In genomic region chr1:6183520-6183989, GRCh38 we compare ENCODE assay signal across 1 cellular context.
TF ChIP-seq lines count a peak whose summit lies in the region.

No MANE protein-coding gene starts in this region.

TF ChIP-seq in A549, 52 proteins besides CTCF, POLR2A, EP300 and RAD21 (continued from another document):
- TF ChIP-seq, protein P1, sequence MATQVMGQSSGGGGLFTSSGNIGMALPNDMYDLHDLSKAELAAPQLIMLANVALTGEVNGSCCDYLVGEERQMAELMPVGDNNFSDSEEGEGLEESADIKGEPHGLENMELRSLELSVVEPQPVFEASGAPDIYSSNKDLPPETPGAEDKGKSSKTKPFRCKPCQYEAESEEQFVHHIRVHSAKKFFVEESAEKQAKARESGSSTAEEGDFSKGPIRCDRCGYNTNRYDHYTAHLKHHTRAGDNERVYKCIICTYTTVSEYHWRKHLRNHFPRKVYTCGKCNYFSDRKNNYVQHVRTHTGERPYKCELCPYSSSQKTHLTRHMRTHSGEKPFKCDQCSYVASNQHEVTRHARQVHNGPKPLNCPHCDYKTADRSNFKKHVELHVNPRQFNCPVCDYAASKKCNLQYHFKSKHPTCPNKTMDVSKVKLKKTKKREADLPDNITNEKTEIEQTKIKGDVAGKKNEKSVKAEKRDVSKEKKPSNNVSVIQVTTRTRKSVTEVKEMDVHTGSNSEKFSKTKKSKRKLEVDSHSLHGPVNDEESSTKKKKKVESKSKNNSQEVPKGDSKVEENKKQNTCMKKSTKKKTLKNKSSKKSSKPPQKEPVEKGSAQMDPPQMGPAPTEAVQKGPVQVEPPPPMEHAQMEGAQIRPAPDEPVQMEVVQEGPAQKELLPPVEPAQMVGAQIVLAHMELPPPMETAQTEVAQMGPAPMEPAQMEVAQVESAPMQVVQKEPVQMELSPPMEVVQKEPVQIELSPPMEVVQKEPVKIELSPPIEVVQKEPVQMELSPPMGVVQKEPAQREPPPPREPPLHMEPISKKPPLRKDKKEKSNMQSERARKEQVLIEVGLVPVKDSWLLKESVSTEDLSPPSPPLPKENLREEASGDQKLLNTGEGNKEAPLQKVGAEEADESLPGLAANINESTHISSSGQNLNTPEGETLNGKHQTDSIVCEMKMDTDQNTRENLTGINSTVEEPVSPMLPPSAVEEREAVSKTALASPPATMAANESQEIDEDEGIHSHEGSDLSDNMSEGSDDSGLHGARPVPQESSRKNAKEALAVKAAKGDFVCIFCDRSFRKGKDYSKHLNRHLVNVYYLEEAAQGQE (IDR thresholded peaks at IDR 0.05): no peak
- no peak for TF ChIP-seq ESRRA (IDR thresholded peaks at IDR 0.05; ENCODE audit: borderline replicate concordance, low read length)
- TF ChIP-seq JUNB (IDR thresholded peaks at IDR 0.05): no peak
- TF ChIP-seq, protein P2, sequence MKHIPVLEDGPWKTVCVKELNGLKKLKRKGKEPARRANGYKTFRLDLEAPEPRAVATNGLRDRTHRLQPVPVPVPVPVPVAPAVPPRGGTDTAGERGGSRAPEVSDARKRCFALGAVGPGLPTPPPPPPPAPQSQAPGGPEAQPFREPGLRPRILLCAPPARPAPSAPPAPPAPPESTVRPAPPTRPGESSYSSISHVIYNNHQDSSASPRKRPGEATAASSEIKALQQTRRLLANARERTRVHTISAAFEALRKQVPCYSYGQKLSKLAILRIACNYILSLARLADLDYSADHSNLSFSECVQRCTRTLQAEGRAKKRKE (CRISPR knock-in tag; IDR thresholded peaks at IDR 0.05; ENCODE audit: low read depth): no peak
- TF ChIP-seq RCOR1 (IDR thresholded peaks at IDR 0.05; ENCODE audit: low read depth, low read length): no peak
- no peak for TF ChIP-seq HOXA7 (CRISPR knock-in tag; IDR thresholded peaks at IDR 0.05)
- TF ChIP-seq MAFK (IDR thresholded peaks at IDR 0.05; ENCODE audit: partially characterized antibody): no peak
- TF ChIP-seq MYC (IDR thresholded peaks at IDR 0.05; ENCODE audit: borderline replicate concordance, low read length): no peak
- TF ChIP-seq, protein P3, sequence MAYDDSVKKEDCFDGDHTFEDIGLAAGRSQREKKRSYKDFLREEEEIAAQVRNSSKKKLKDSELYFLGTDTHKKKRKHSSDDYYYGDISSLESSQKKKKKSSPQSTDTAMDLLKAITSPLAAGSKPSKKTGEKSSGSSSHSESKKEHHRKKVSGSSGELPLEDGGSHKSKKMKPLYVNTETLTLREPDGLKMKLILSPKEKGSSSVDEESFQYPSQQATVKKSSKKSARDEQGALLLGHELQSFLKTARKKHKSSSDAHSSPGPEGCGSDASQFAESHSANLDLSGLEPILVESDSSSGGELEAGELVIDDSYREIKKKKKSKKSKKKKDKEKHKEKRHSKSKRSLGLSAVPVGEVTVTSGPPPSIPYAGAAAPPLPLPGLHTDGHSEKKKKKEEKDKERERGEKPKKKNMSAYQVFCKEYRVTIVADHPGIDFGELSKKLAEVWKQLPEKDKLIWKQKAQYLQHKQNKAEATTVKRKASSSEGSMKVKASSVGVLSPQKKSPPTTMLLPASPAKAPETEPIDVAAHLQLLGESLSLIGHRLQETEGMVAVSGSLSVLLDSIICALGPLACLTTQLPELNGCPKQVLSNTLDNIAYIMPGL (CRISPR knock-in tag; IDR thresholded peaks at IDR 0.05; ENCODE audit: borderline replicate concordance): no peak
- no peak for TF ChIP-seq ZNF302 (CRISPR knock-in tag; IDR thresholded peaks at IDR 0.05)
- TF ChIP-seq, protein P4, sequence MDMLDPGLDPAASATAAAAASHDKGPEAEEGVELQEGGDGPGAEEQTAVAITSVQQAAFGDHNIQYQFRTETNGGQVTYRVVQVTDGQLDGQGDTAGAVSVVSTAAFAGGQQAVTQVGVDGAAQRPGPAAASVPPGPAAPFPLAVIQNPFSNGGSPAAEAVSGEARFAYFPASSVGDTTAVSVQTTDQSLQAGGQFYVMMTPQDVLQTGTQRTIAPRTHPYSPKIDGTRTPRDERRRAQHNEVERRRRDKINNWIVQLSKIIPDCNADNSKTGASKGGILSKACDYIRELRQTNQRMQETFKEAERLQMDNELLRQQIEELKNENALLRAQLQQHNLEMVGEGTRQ (IDR thresholded peaks at IDR 0.05): no peak
- TF ChIP-seq GATA3 (IDR thresholded peaks at IDR 0.05; ENCODE audit: borderline replicate concordance): no peak
TF ChIP-seq in A549: peak in this region for 0.
